Comparison of ENCODE assay signal across 8 cellular contexts in genomic region chr1:243253211-243253926, GRCh38. TPM values are rescaled to one million over a fixed set of nuclear protein-coding genes. Genes with fewer than 3 reads are reported as not detected.
DNase-seq lines count a peak whose midpoint lies in the region; ATAC-seq and TF ChIP-seq lines count a peak whose summit lies in the region.

No MANE protein-coding gene starts in this region.

- peaks cover 42% of the 10 kb centered on the region for H4K20me1 ChIP-seq in OCI-LY3 (ENCODE audit: insufficient read depth, low read length)
- peaks cover 40% of the 10 kb centered on the region for H4K20me1 ChIP-seq in neural cell (ENCODE audit: insufficient read depth)

- peaks cover 8% of the 10 kb centered on the region for H3F3A ChIP-seq in neural cell (ENCODE audit: insufficient read depth, low read length, poor library complexity, severe bottlenecking)

- no peaks in the 10 kb centered on the region for H3K27me3 ChIP-seq in OCI-LY3 (ENCODE audit: low read depth, low read length)
- H3K27me3 ChIP-seq in effector memory CD4-positive, alpha-beta T cell (replicated peaks; ENCODE audit: control insufficient read depth, insufficient read depth, low read length, poor library complexity, severe bottlenecking) = no peaks in the 10 kb centered on the region
- no peaks in the 10 kb centered on the region for H3K27me3 ChIP-seq in neural cell (ENCODE audit: insufficient read depth, low read depth, low read length)

- H3K79me2 ChIP-seq in OCI-LY3 (ENCODE audit: low read length) (peaks cover 77% of the 10 kb centered on the region), neural cell (replicated peaks; ENCODE audit: insufficient read depth, low read length) (peaks cover 84% of the 10 kb centered on the region)

- peak overlapping the region; percentile 86 for H3K4me2 ChIP-seq in OCI-LY3 (ENCODE audit: low read length)
- peak overlapping the region; percentile 100 for H3K4me2 ChIP-seq in neural cell (ENCODE audit: low read length)

- TF ChIP-seq RAD21 in neural cell (conservative IDR thresholded peaks at IDR 0.05) = no peak

- H3K9ac ChIP-seq in OCI-LY3 (ENCODE audit: low read length) = peak overlapping the region; percentile 92
- peak overlapping the region; percentile 98 for H3K9ac ChIP-seq in neural cell (ENCODE audit: low read length)

- H3K9me3 ChIP-seq in OCI-LY3 (ENCODE audit: insufficient read depth, low read length) (no peaks in the 10 kb centered on the region), neural cell (ENCODE audit: low read length) (no peaks in the 10 kb centered on the region)
- H3K9me3 ChIP-seq in effector memory CD4-positive, alpha-beta T cell (ENCODE audit: control insufficient read depth, low read length) = no peaks in the 10 kb centered on the region

- ATAC-seq in GM18517 (IDR thresholded peaks at IDR 0.05; ENCODE audit: unreplicated experiment) = no peak

- H3K4me3 ChIP-seq in OCI-LY3 (ENCODE audit: low read length) (peak overlapping the region; percentile 85), neural cell (ENCODE audit: low read length) (peak overlapping the region; percentile 83)
- no peak overlapping the region for H3K4me3 ChIP-seq in effector memory CD4-positive, alpha-beta T cell (ENCODE audit: insufficient read depth, low read depth, low read length, poor library complexity, severe bottlenecking)

- TF ChIP-seq CTCF in OCI-LY3 (IDR thresholded peaks at IDR 0.05; ENCODE audit: low read depth, low read length) (no peak), neural cell (IDR thresholded peaks at IDR 0.05; ENCODE audit: poor library complexity, severe bottlenecking) (no peak)

- H3K9me2 ChIP-seq in neural cell (ENCODE audit: insufficient read depth, low read length) = no peaks in the 10 kb centered on the region

- no peaks in the 10 kb centered on the region for H3K36me3 ChIP-seq in OCI-LY3 (replicated peaks; ENCODE audit: low read depth, low read length)
- H3K36me3 ChIP-seq in effector memory CD4-positive, alpha-beta T cell (ENCODE audit: control insufficient read depth, insufficient read depth, low read length) = no peaks in the 10 kb centered on the region
- H3K36me3 ChIP-seq in neural cell (ENCODE audit: insufficient read depth, low read length) = no peaks in the 10 kb centered on the region

- no peak overlapping the region for H2AFZ ChIP-seq in OCI-LY3 (ENCODE audit: low read depth, low read length)
- H2AFZ ChIP-seq in neural cell (ENCODE audit: low read depth, low read length) = no peak overlapping the region

- no peak for TF ChIP-seq EP300 in neural cell (conservative IDR thresholded peaks at IDR 0.05; ENCODE audit: poor library complexity, severe bottlenecking)

- H3K27ac ChIP-seq in OCI-LY3 (ENCODE audit: low read length) (peak overlapping the region; percentile 17), neural cell (ENCODE audit: low read length) (peak overlapping the region; percentile 94)
- H3K27ac ChIP-seq in effector memory CD4-positive, alpha-beta T cell (ENCODE audit: insufficient read depth, low read length, poor library complexity, severe bottlenecking) = peak overlapping the region; percentile 93

- peak in 2 of 3 experiments; percentile 18 to 62 for DNase-seq in NCI-H1417 (lab: John Stamatoyannopoulos, UW)
- DNase-seq in NCI-H1417 treated with DMSO at 0.1 percent for 48 hours (lab: John Stamatoyannopoulos, UW) = no peak
- DNase-seq in effector memory CD4-positive, alpha-beta T cell = no peak
- no peak for DNase-seq in ureter (ENCODE audit: low spot score)
- no peak for DNase-seq in 8988T

- H3K4me1 ChIP-seq in OCI-LY3 (ENCODE audit: low read length) = peaks cover 27% of the 10 kb centered on the region
- peaks cover 11% of the 10 kb centered on the region for H3K4me1 ChIP-seq in effector memory CD4-positive, alpha-beta T cell (ENCODE audit: control insufficient read depth, insufficient read depth, low read length, poor library complexity, severe bottlenecking)

TF ChIP-seq in neural cell, 6 proteins besides CTCF, POLR2A, EP300 and RAD21:
- no peak for TF ChIP-seq POLR2AphosphoS5 (IDR thresholded peaks at IDR 0.05)
- TF ChIP-seq REST (IDR thresholded peaks at IDR 0.05; ENCODE audit: borderline replicate concordance) = no peak
- TF ChIP-seq SMC3 (conservative IDR thresholded peaks at IDR 0.05; ENCODE audit: poor library complexity) = no peak
- TF ChIP-seq TAF1 (IDR thresholded peaks at IDR 0.05; ENCODE audit: low read depth) = no peak
- no peak for TF ChIP-seq EZH2 (IDR thresholded peaks at IDR 0.05; ENCODE audit: borderline replicate concordance, insufficient read depth, low read length, poor library complexity, severe bottlenecking)
- TF ChIP-seq MXI1 (conservative IDR thresholded peaks at IDR 0.05; ENCODE audit: poor library complexity, severe bottlenecking) = peak; percentile 19

RNA-seq across cellular contexts. Expression of gene CEP170, which starts 1.7 kb away (rescaled TPM):
- polyA plus RNA-seq in neural cell = 383 and 403 TPM in 2 replicates
- 611 and 700 TPM in 2 replicates for polyA minus RNA-seq in neural cell
- total RNA-seq in ureter = 40.8 TPM

RNA-seq across cellular contexts. Expression of gene SDCCAG8, which starts 2.5 kb away (rescaled TPM):
- 32.2 and 33.7 TPM in 2 replicates for polyA plus RNA-seq in neural cell
- polyA minus RNA-seq in neural cell = 61.8 and 62.2 TPM in 2 replicates
- 54.1 TPM for total RNA-seq in ureter

Comparison
In these comparisons a context has a peak if more than half of its experiments do, and no peak if none do; other contexts are left out.
1. DNase-seq: peak in NCI-H1417 (2 of 3); none in NCI-H1417 treated with DMSO at 0.1 percent for 48 hours (single experiment), effector memory CD4-positive, alpha-beta T cell (0 of 3), ureter (single experiment) and 8988T (single experiment).
2. H3K27ac ChIP-seq: peak in every context shown above with its lines; median percentile 94 in neural cell; 93 in effector memory CD4-positive, alpha-beta T cell; 17 in OCI-LY3.